In genomic region chr13:25037057-25037813, GRCh38 we compare ENCODE assay signal across 8 cellular contexts. TPM values are rescaled to one million over a fixed set of nuclear protein-coding genes. Genes with fewer than 3 reads are reported as not detected.
DNase-seq lines count a peak whose midpoint lies in the region; ATAC-seq and TF ChIP-seq lines count a peak whose summit lies in the region.

No MANE protein-coding gene starts in this region.

- H3K27me3 ChIP-seq in colonic mucosa (peaks cover 5% of the 10 kb centered on the region), liver (ENCODE audit: control insufficient read depth in 4 of 4, insufficient read depth in 4 of 4, low read length in 3 of 4) (peaks cover 0 to 23% (median 0%) of the 10 kb centered on the region in 4 donors)

- no peak overlapping the region for H3K9ac ChIP-seq in colonic mucosa (ENCODE audit: low read depth in 2 of 2, low read length in 2 of 2)
- no peak overlapping the region for H3K9ac ChIP-seq in liver (ENCODE audit: low read depth in 1 of 2, low read length in 2 of 2)

- no peak overlapping the region for H3K27ac ChIP-seq in colonic mucosa
- no peak overlapping the region for H3K27ac ChIP-seq in liver (ENCODE audit: low read depth in 1 of 2, low read length in 2 of 2)

- no peaks in the 10 kb centered on the region for H3K9me3 ChIP-seq in colonic mucosa
- no peaks in the 10 kb centered on the region for H3K9me3 ChIP-seq in liver (ENCODE audit: control insufficient read depth in 4 of 4, low read length in 3 of 4)

- TF ChIP-seq POLR2A in NB4 (IDR thresholded peaks at IDR 0.05; ENCODE audit: extremely low read depth, insufficient read length), result no peak

- WGBS in liver, result 33% methylated on average over 12 of the region's 12 CpGs

- peak; percentile 74 for ATAC-seq in GM19397 (IDR thresholded peaks at IDR 0.05; ENCODE audit: unreplicated experiment)
- no peak for ATAC-seq in GM21390 (IDR thresholded peaks at IDR 0.05; ENCODE audit: unreplicated experiment)

- H3K4me1 ChIP-seq in colonic mucosa (no peaks in the 10 kb centered on the region), liver (ENCODE audit: control insufficient read depth in 4 of 4, insufficient read depth in 4 of 4, low read length in 3 of 4) (no peaks in the 10 kb centered on the region)

- peak; percentile 71 to 78 for TF ChIP-seq RAD21 in liver (IDR thresholded peaks at IDR 0.05)

- no peaks in the 10 kb centered on the region for H3K36me3 ChIP-seq in colonic mucosa
- H3K36me3 ChIP-seq in liver (ENCODE audit: control insufficient read depth in 4 of 4, insufficient read depth in 3 of 4, low read depth in 1 of 4, low read length in 3 of 4), result no peaks in the 10 kb centered on the region

- H3K4me3 ChIP-seq in NB4 (ENCODE audit: low read depth, low read length) (no peak overlapping the region), colonic mucosa (no peak overlapping the region), liver (ENCODE audit: low read depth in 1 of 3, low read length in 3 of 3) (no peak overlapping the region)

- intact Hi-C loops in colonic mucosa (cut with DNase I), result loop anchor here (2.0 kb wide), 1 partner anchor 32 kb away; no protein-coding TSS in a partner anchor

- DNase-seq in COLO829 (ENCODE audit: low spot score) (peak; percentile 42), NB4 (ENCODE audit: low read depth) (peak; percentile 73), T-helper 9 cell (peak; percentile 20), colonic mucosa (peak; percentile 40)
- peak; percentile 9 for DNase-seq in stimulated activated CD8-positive, alpha-beta memory T cell treated with anti-CD3 and anti-CD28 coated beads, Interleukin-15, amount 100 ng/mL, for 1 hour (ENCODE audit: low read depth)

- TF ChIP-seq CTCF in NB4 (IDR thresholded peaks at IDR 0.05; ENCODE audit: low read depth, low read length) (peak; percentile 90), colonic mucosa (IDR thresholded peaks at IDR 0.05) (peak; percentile 67), liver (IDR thresholded peaks at IDR 0.05; ENCODE audit: low read depth, low read length, missing input control) (peak; percentile 72)

TF ChIP-seq in liver, 16 proteins besides CTCF, POLR2A, EP300 and RAD21:
- TF ChIP-seq GABPA (IDR thresholded peaks at IDR 0.05 in 1 of 2, conservative IDR thresholded peaks at IDR 0.05 in 1 of 2) (no peak), ZBTB33 (IDR thresholded peaks at IDR 0.05) (no peak), MAX (IDR thresholded peaks at IDR 0.05) (no peak), HNF4A (conservative IDR thresholded peaks at IDR 0.05) (no peak), EGR1 (IDR thresholded peaks at IDR 0.05; ENCODE audit: low read depth in 2 of 2) (no peak), HNF4G (IDR thresholded peaks at IDR 0.05) (no peak), JUND (IDR thresholded peaks at IDR 0.05) (no peak), FOXA1 (IDR thresholded peaks at IDR 0.05) (no peak), FOXA2 (IDR thresholded peaks at IDR 0.05) (no peak), REST (IDR thresholded peaks at IDR 0.05) (no peak), SP1 (IDR thresholded peaks at IDR 0.05) (no peak), YY1 (IDR thresholded peaks at IDR 0.05) (no peak), ATF3 (IDR thresholded peaks at IDR 0.05) (no peak), NR2F2 (IDR thresholded peaks at IDR 0.05) (no peak), RXRA (IDR thresholded peaks at IDR 0.05) (no peak), TAF1 (conservative IDR thresholded peaks at IDR 0.05) (no peak)
TF ChIP-seq in liver: peak in this region for 0.

RNA-seq across cellular contexts. Expression of gene PABPC3, which starts 58.7 kb away (rescaled TPM):
- total RNA-seq in colonic mucosa, result under 1 TPM; 0.35 to 0.64 TPM
- under 1 TPM; under 0.01 to 0.19 TPM for total RNA-seq in liver
- polyA plus RNA-seq in liver, result under 1 TPM in 1 of 2 donors, not detected in 1; 0.08 TPM

Comparison
In these comparisons a context has a peak if more than half of its experiments do, and no peak if none do; other contexts are left out.
1. DNase-seq: peak in every context shown above with its lines; median percentile 73 in NB4; 42 in COLO829; 40 in colonic mucosa; 20 in T-helper 9 cell; 9 in stimulated activated CD8-positive, alpha-beta memory T cell treated with anti-CD3 and anti-CD28 coated beads, Interleukin-15, amount 100 ng/mL, for 1 hour.